ENCODE assay signal across 15 cellular contexts in the genomic region with DNA sequence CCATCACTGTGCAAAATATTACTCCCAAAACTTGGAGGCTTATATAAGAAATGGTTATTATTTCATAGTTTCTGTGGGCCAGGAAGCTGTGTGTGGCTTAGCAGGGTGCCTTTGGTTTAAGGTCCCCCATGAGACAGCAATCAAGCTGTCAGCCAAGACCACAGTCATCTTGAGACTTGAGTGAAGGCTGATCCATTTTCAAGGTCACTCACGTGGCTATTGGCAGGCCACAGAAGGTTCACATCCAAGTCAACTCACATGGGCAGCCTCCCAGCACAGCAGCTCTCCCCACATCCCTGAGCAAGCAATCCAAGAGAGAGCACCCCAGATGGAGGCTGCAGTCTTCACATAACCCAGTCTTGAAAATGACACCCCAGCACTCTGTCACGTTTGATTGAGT.
DNase-seq lines count a peak whose midpoint lies in the region; ATAC-seq lines count a peak whose summit lies in the region.
"Had no signal": no experiment of that assay in that cellular context is flagged by ENCODE, and none has a peak within 500 bp of the region (broad histone marks: within the 10 kb centered on the region; RNA-seq: fewer than 3 reads in every experiment).

No MANE protein-coding gene starts in this region.

- H3K27ac Mint-ChIP-seq in activated naive CD4-positive, alpha-beta T cell treated with anti-CD3 and anti-CD28 coated beads for 36 hours, result no peak overlapping the region

- H3K4me1 Mint-ChIP-seq in activated naive CD4-positive, alpha-beta T cell treated with anti-CD3 and anti-CD28 coated beads for 36 hours (ENCODE audit: low read depth), result peaks cover 9% of the 10 kb centered on the region

- H3K4me1 ChIP-seq in BLaER1 treated with 17β-estradiol and CSF1 and Interleukin-3, amounts not matched to agents 10 nM and 100 nM, result peaks cover 8 to 33% (median 23%) of the 10 kb centered on the region in 10 experiments
- peaks cover 60% of the 10 kb centered on the region for H3K4me1 ChIP-seq in Karpas-422 (ENCODE audit: low read length)

- intact Hi-C loops in activated naive CD4-positive, alpha-beta T cell treated with anti-CD3 and anti-CD28 coated beads for 36 hours (cut with micrococcal nuclease), result no loop called here

- no peaks in the 10 kb centered on the region; a peak in 1 of 22 replicates for H4K20me1 ChIP-seq in BLaER1 treated with 17β-estradiol and CSF1 and Interleukin-3, amounts not matched to agents 10 nM and 100 nM
- no peaks in the 10 kb centered on the region for H4K20me1 ChIP-seq in Karpas-422 (ENCODE audit: insufficient read depth, low read depth, low read length)

- no peaks in the 10 kb centered on the region for H3K79me2 ChIP-seq in Karpas-422 (ENCODE audit: low read length)

- no peaks in the 10 kb centered on the region for H3K27me3 ChIP-seq in BLaER1 treated with 17β-estradiol and CSF1 and Interleukin-3, amounts not matched to agents 10 nM and 100 nM
- H3K27me3 ChIP-seq in Karpas-422 (ENCODE audit: low read length), result no peaks in the 10 kb centered on the region

- no peak overlapping the region for H3K9ac ChIP-seq in BLaER1 treated with 17β-estradiol and CSF1 and Interleukin-3, amounts not matched to agents 10 nM and 100 nM
- peak overlapping the region; percentile 35 for H3K9ac ChIP-seq in Karpas-422 (ENCODE audit: low read length)

- ATAC-seq in GM19043 (IDR thresholded peaks at IDR 0.05; ENCODE audit: low read depth, unreplicated experiment) (peak; percentile 30), HG02884 (IDR thresholded peaks at IDR 0.05; ENCODE audit: unreplicated experiment) (peak; percentile 10)

- no peaks in the 10 kb centered on the region for H3K9me3 Mint-ChIP-seq in activated naive CD4-positive, alpha-beta T cell treated with anti-CD3 and anti-CD28 coated beads for 36 hours

- no peak overlapping the region for H3K27ac ChIP-seq in BLaER1 treated with 17β-estradiol and CSF1 and Interleukin-3, amounts not matched to agents 10 nM and 100 nM
- peak overlapping the region; percentile 81 for H3K27ac ChIP-seq in Karpas-422 (ENCODE audit: low read length)

- DNase-seq in Karpas-422, result peak; percentile 47
- DNase-seq in pons (ENCODE audit: low spot score), result no peak
- DNase-seq in activated naive CD4-positive, alpha-beta T cell treated with anti-CD3 and anti-CD28 coated beads for 36 hours, result no peak
- no peak for DNase-seq in DMS114 treated with DMSO at 0.1 percent for 48 hours (lab: John Stamatoyannopoulos, UW; ENCODE audit: unreplicated experiment)
- DNase-seq in DMS79 treated with DMSO at 0.1 percent for 48 hours (lab: John Stamatoyannopoulos, UW), result no peak
- DNase-seq: dermis blood vessel endothelial cell, DMS53, foreskin melanocyte, H7, islet precursor cell, NCI-H1092 treated with DMSO at 0.1 percent for 48 hours, NCI-H524 treated with DMSO at 0.1 percent for 48 hours had no signal

- no peak overlapping the region for H3K4me3 Mint-ChIP-seq in activated naive CD4-positive, alpha-beta T cell treated with anti-CD3 and anti-CD28 coated beads for 36 hours

- CTCF ChIA-PET in activated naive CD4-positive, alpha-beta T cell treated with anti-CD3 and anti-CD28 coated beads for 36 hours (lab: Charles Lee), result no interaction called here

- H3K4me2 ChIP-seq in BLaER1 treated with 17β-estradiol and CSF1 and Interleukin-3, amounts not matched to agents 10 nM and 100 nM, result peak overlapping the region in 8 of 11 experiments; percentile 26 to 71 (median 50); a peak in 15 of 22 replicates
- peak overlapping the region; percentile 54 for H3K4me2 ChIP-seq in Karpas-422 (ENCODE audit: low read depth, low read length, poor library complexity, severe bottlenecking)

- peaks cover 23% of the 10 kb centered on the region for H3K27me3 Mint-ChIP-seq in activated naive CD4-positive, alpha-beta T cell treated with anti-CD3 and anti-CD28 coated beads for 36 hours (ENCODE audit: low read depth)

- H3K9me2 ChIP-seq in Karpas-422 (replicated peaks; ENCODE audit: insufficient read depth, low read length), result no peaks in the 10 kb centered on the region

- H3K36me3 ChIP-seq in BLaER1 treated with 17β-estradiol and CSF1 and Interleukin-3, amounts not matched to agents 10 nM and 100 nM, result no peaks in the 10 kb centered on the region
- no peaks in the 10 kb centered on the region for H3K36me3 ChIP-seq in Karpas-422 (ENCODE audit: insufficient read depth, low read length)

- no peaks in the 10 kb centered on the region for H3K36me3 Mint-ChIP-seq in activated naive CD4-positive, alpha-beta T cell treated with anti-CD3 and anti-CD28 coated beads for 36 hours (ENCODE audit: low read depth)

- peak overlapping the region; percentile 75; the same call in 1 of the 2 replicates for H2AFZ ChIP-seq in Karpas-422 (ENCODE audit: low read length)

- H3K4me3 ChIP-seq in BLaER1 treated with 17β-estradiol and CSF1 and Interleukin-3, amounts not matched to agents 10 nM and 100 nM, result no peak overlapping the region
- peak overlapping the region; percentile 33 for H3K4me3 ChIP-seq in Karpas-422 (ENCODE audit: low read length)

- H3K9me3 ChIP-seq in BLaER1 treated with 17β-estradiol and CSF1 and Interleukin-3, amounts not matched to agents 10 nM and 100 nM (replicated peaks in 1 of 11), result no peaks in the 10 kb centered on the region
- H3K9me3 ChIP-seq in Karpas-422 (ENCODE audit: low read length), result no peaks in the 10 kb centered on the region
